Comparison of ENCODE assay signal across 1 cellular context in genomic region chr10:59007307-59008025, GRCh38.
TF ChIP-seq lines count a peak whose summit lies in the region.

No MANE protein-coding gene starts in this region.

TF ChIP-seq in A549, 52 proteins besides CTCF, POLR2A, EP300 and RAD21 (continued from another document):
- TF ChIP-seq BCL3 (IDR thresholded peaks at IDR 0.05): 0 out of 3 replicates have a peak, but pooled peaks have one; percentile 57
- no peak for TF ChIP-seq FOXS1 (CRISPR knock-in tag; IDR thresholded peaks at IDR 0.05)
